ENCODE assay signal across 9 cellular contexts in genomic region chr17:63932008-63932561, GRCh38. TPM values are rescaled to one million over a fixed set of nuclear protein-coding genes. Genes with fewer than 3 reads are reported as not detected.
A peak's percentile ranks its signal among the peaks of the same experiment; 100 is the strongest.
DNase-seq lines count a peak whose midpoint lies in the region; ATAC-seq, FAIRE-seq and TF ChIP-seq lines count a peak whose summit lies in the region.
"Had no signal": no experiment of that assay in that cellular context is flagged by ENCODE, and none has a peak within 500 bp of the region (broad histone marks: within the 10 kb centered on the region; RNA-seq: fewer than 3 reads in every experiment).

Gene CD79B, minus strand, starts transcription at chr17:63932331. Its CDS starts 70 bp downstream, at chr17:63932261.

- in situ Hi-C loops in K562 (cut with MboI), result no loop called here

- H3K9me2 ChIP-seq in Karpas-422 (replicated peaks; ENCODE audit: insufficient read depth, low read length), result no peaks in the 10 kb centered on the region

- H3K9ac ChIP-seq in Karpas-422 (ENCODE audit: low read length) (peak within 1 kb of the TSS; percentile 100), K562 (ENCODE audit: insufficient read depth in 1 of 2, low read depth in 2 of 2, low read length in 2 of 2) (peak within 1 kb of the TSS in 1 of 2 experiments; percentile 74; a peak in 2 of 4 replicates)

- H3K9me3 Mint-ChIP-seq in progenitor cell of endocrine pancreas (ENCODE audit: low read depth), result no peaks in the 10 kb centered on the region

- no peak within 1 kb of the TSS for H2AFZ ChIP-seq in Karpas-422 (ENCODE audit: low read length)
- H2AFZ ChIP-seq in K562 (ENCODE audit: low read depth, low read length), result peak within 1 kb of the TSS; percentile 28

- H3K9me1 ChIP-seq in K562 (ENCODE audit: control insufficient read depth, insufficient read depth, low read length), result no peaks in the 10 kb centered on the region

- peak; percentile 97 for DNase-seq in Karpas-422
- DNase-seq in K562 (ENCODE audit: extremely low read depth in 1 of 4, low spot score in 3 of 4), result no peak
- DNase-seq in stimulated activated CD4-positive, alpha-beta T cell treated with anti-CD3 and anti-CD28 coated beads, Interleukin-4, amount 100 ng/mL, for 48 hours (ENCODE audit: low read depth in 2 of 2), result peak; percentile 30 to 38
- DNase-seq in GOT3 (lab: John Stamatoyannopoulos, UW), result no peak
- DNase-seq in NCI-H2029 treated with DMSO at 0.1 percent for 48 hours (lab: John Stamatoyannopoulos, UW), result no peak
- DNase-seq in progenitor cell of endocrine pancreas (ENCODE audit: low spot score, unreplicated experiment), result no peak

- ATAC-seq in GM21515 (IDR thresholded peaks at IDR 0.05; ENCODE audit: unreplicated experiment), result peak; percentile 67
- no peak for ATAC-seq in K562

- H3K36me3 Mint-ChIP-seq in progenitor cell of endocrine pancreas (ENCODE audit: insufficient read depth), result no peaks in the 10 kb centered on the region

- 55% methylated on average over 19 of the region's 19 CpGs for WGBS in K562 (ENCODE audit: insufficient coverage, low coverage, missing lambda C conversion rate)

- no peak within 1 kb of the TSS for H3K27ac Mint-ChIP-seq in progenitor cell of endocrine pancreas

- TF ChIP-seq POLR2A in K562 (conservative IDR thresholded peaks at IDR 0.05), result no peak

- H3K4me2 ChIP-seq in Karpas-422 (ENCODE audit: low read depth, low read length, poor library complexity, severe bottlenecking), result peak within 1 kb of the TSS; percentile 94
- peak within 1 kb of the TSS; percentile 9; the same call in 1 of the 2 replicates for H3K4me2 ChIP-seq in K562 (ENCODE audit: insufficient read depth, low read length)

- FAIRE-seq in K562 (lab: Jason Lieb, UNC), result no peak
- FAIRE-seq: colon had no signal

- H3K27me3 Mint-ChIP-seq in progenitor cell of endocrine pancreas, result peaks cover 6% of the 10 kb centered on the region

- peaks cover 83% of the 10 kb centered on the region for H3K4me1 ChIP-seq in Karpas-422 (ENCODE audit: low read length)
- H3K4me1 ChIP-seq in K562 (replicated peaks in 1 of 2; ENCODE audit: control insufficient read depth in 2 of 2, insufficient read depth in 2 of 2, low read length in 2 of 2), result peaks cover 0 to 33% of the 10 kb centered on the region in 2 experiments; a peak in 2 of 5 replicates

- no peaks in the 10 kb centered on the region for H3K4me1 Mint-ChIP-seq in progenitor cell of endocrine pancreas (ENCODE audit: low read depth)

- no peak for TF ChIP-seq RAD21 in K562 (CRISPR knock-in tag; conservative IDR thresholded peaks at IDR 0.05 in 1 of 2, IDR thresholded peaks at IDR 0.05 in 1 of 2)

- TF ChIP-seq EP300 in K562 (IDR thresholded peaks at IDR 0.05; ENCODE audit: low read length), result no peak

- H3K27ac ChIP-seq in Karpas-422 (ENCODE audit: low read length) (peak within 1 kb of the TSS; percentile 99), K562 (ENCODE audit: extremely low read depth, low read depth, low read length) (no peak within 1 kb of the TSS)

- POLR2A ChIA-PET in K562 (lab: Yijun Ruan, JAX), result interaction anchor here (1.5 to 2.0 kb wide), 2 partner anchors 8 to 14 kb away, joined by 5 read pairs; no protein-coding TSS in a partner anchor

- CTCF ChIA-PET in K562 (lab: Yijun Ruan, JAX; ENCODE audit: low intra/inter-chr PET ratio), result no interaction called here

- H3K27me3 ChIP-seq in Karpas-422 (ENCODE audit: low read length) (no peaks in the 10 kb centered on the region), K562 (ENCODE audit: control insufficient read depth in 2 of 2, insufficient read depth in 2 of 2, low read length in 2 of 2) (peaks cover 9 to 24% of the 10 kb centered on the region in 2 experiments; a peak in 4 of 5 replicates)

- TF ChIP-seq CTCF in K562 (IDR thresholded peaks at IDR 0.05 in 2 of 3, conservative IDR thresholded peaks at IDR 0.05 in 1 of 3; ENCODE audit: insufficient read depth in 2 of 3, low read depth in 1 of 3, low read length in 3 of 3) (no peak), progenitor cell of endocrine pancreas (IDR thresholded peaks at IDR 0.05; ENCODE audit: unreplicated experiment) (no peak)

- H3K79me2 ChIP-seq in Karpas-422 (ENCODE audit: low read length) (peaks cover 27% of the 10 kb centered on the region), K562 (ENCODE audit: control insufficient read depth, insufficient read depth, low read length) (no peaks in the 10 kb centered on the region)

- intact Hi-C loops in K562 (cut with micrococcal nuclease), result no loop called here

- H3K4me3 ChIP-seq in GM08714 (ENCODE audit: low read length), result peak within 1 kb of the TSS; percentile 80
- peak within 1 kb of the TSS; percentile 100 for H3K4me3 ChIP-seq in Karpas-422 (ENCODE audit: low read length)
- H3K4me3 ChIP-seq in K562, result no peak within 1 kb of the TSS

- H3K9me3 ChIP-seq in Karpas-422 (ENCODE audit: low read length), result no peaks in the 10 kb centered on the region
- no peaks in the 10 kb centered on the region for H3K9me3 ChIP-seq in K562 (replicated peaks; ENCODE audit: control insufficient read depth, insufficient read depth, low read depth, low read length)

- H4K20me1 ChIP-seq in Karpas-422 (ENCODE audit: insufficient read depth, low read depth, low read length) (peaks cover 20% of the 10 kb centered on the region), K562 (replicated peaks; ENCODE audit: control insufficient read depth, insufficient read depth, low read length) (no peaks in the 10 kb centered on the region)

- BruUV-seq in K562 (replicated peaks; lab: Mats Ljungman, UMichigan), result no TSS peak

- H3K4me3 Mint-ChIP-seq in progenitor cell of endocrine pancreas (ENCODE audit: low read depth), result no peak within 1 kb of the TSS

- H3K36me3 ChIP-seq in Karpas-422 (ENCODE audit: insufficient read depth, low read length) (peaks cover 38% of the 10 kb centered on the region), K562 (ENCODE audit: control insufficient read depth, insufficient read depth, low read length) (no peaks in the 10 kb centered on the region)

TF ChIP-seq in K562, 482 proteins besides CTCF, POLR2A, EP300 and RAD21 (continues in another document):
- TF ChIP-seq MAX (CRISPR knock-in tag; IDR thresholded peaks at IDR 0.05), result no peak
- no peak for TF ChIP-seq ZNF609 (CRISPR knock-in tag; IDR thresholded peaks at IDR 0.05; ENCODE audit: borderline replicate concordance)
- TF ChIP-seq THRAP3 (IDR thresholded peaks at IDR 0.05; ENCODE audit: borderline replicate concordance), result no peak
- TF ChIP-seq TRIM24 (IDR thresholded peaks at IDR 0.05), result no peak
- TF ChIP-seq FIP1L1 (IDR thresholded peaks at IDR 0.05; ENCODE audit: low read depth, low read length, poor library complexity, severe bottlenecking), result no peak

RNA-seq across cellular contexts. Expression of gene CD79B, which starts in this region (rescaled TPM):
- 545 and 1,164 TPM in 2 replicates for total RNA-seq in Karpas-422 (2014; rRNA removed; shearing (Covaris generic); ENCODE audit: low replicate concordance)
- not detected in 2 replicates for total RNA-seq in K562 (2011; cell fraction: chromatin; rRNA removed; ENCODE audit: low replicate concordance)
- not detected in 2 replicates for total RNA-seq in K562 (2011; cell fraction: nucleolus; rRNA removed)
- 0.59 TPM in 1 of 2 replicates, not detected in the other for total RNA-seq in K562 (2011; cell fraction: nucleoplasm; rRNA removed)
- not detected in 2 replicates for total RNA-seq in K562 (2014; rRNA removed)
- 0.44 TPM in 1 of 2 replicates, not detected in the other for total RNA-seq in K562 (2014; rRNA removed; fragmentation: Illumina TruSeq; extraction: Trizol)
- not detected in 2 replicates for total RNA-seq in K562 (2015; rRNA removed; fragmentation: Illumina TruSeq; extraction: Trizol)
- 0.38 and 0.62 TPM in 2 replicates for total RNA-seq in K562 (2021)
- 0.34 and 0.50 TPM in 2 replicates for polyA plus RNA-seq in K562 (2011; rRNA removed)
- 0.36 and 0.80 TPM in 2 replicates for polyA plus RNA-seq in K562 (2011; cell fraction: cytosol; rRNA removed)
- polyA plus RNA-seq in K562 (2011; cell fraction: nucleus; rRNA removed), result 0.38 and 0.46 TPM in 2 replicates
- 0.86 and 0.99 TPM in 2 replicates for polyA plus RNA-seq in K562 (2012)
- polyA plus RNA-seq in K562 (2014; fragmentation: Illumina TruSeq; extraction: Trizol), result 0.12 and 0.39 TPM in 2 replicates
- polyA plus RNA-seq in K562 (2014; fragmentation: Nextera tagmentation; extraction: Ambion mirVana), result under 1 TPM; 0.15 to 0.18 TPM
- 0.57 TPM in 1 of 2 replicates, not detected in the other for polyA plus RNA-seq in K562 (2014; rRNA removed)
- polyA minus RNA-seq in K562 (2011; rRNA and poly(A)+ RNA removed), result not detected in 2 replicates
- not detected in 2 replicates for polyA minus RNA-seq in K562 (2011; cell fraction: cytosol; rRNA and poly(A)+ RNA removed)
- polyA minus RNA-seq in K562 (2011; cell fraction: nucleus; rRNA and poly(A)+ RNA removed), result not detected in 2 replicates
- total RNA-seq in progenitor cell of endocrine pancreas, result not detected in 2 replicates

Comparison
In these comparisons a context has a peak if more than half of its experiments do, and no peak if none do; other contexts are left out.
1. RNA of gene CD79B (total RNA-seq): 545 to 1,164 TPM in Karpas-422; 0.38 to 0.62 TPM in K562 and not detected in progenitor cell of endocrine pancreas; every median in the first group is over 100 times any median in the second.
2. DNase-seq: peak in Karpas-422 (single experiment) and stimulated activated CD4-positive, alpha-beta T cell treated with anti-CD3 and anti-CD28 coated beads, Interleukin-4, amount 100 ng/mL, for 48 hours (2 of 2); none in K562 (0 of 4), GOT3 (single experiment), NCI-H2029 treated with DMSO at 0.1 percent for 48 hours (single experiment) and progenitor cell of endocrine pancreas (single experiment).